14 cellular contexts compared by ENCODE assay signal in the genomic region with DNA sequence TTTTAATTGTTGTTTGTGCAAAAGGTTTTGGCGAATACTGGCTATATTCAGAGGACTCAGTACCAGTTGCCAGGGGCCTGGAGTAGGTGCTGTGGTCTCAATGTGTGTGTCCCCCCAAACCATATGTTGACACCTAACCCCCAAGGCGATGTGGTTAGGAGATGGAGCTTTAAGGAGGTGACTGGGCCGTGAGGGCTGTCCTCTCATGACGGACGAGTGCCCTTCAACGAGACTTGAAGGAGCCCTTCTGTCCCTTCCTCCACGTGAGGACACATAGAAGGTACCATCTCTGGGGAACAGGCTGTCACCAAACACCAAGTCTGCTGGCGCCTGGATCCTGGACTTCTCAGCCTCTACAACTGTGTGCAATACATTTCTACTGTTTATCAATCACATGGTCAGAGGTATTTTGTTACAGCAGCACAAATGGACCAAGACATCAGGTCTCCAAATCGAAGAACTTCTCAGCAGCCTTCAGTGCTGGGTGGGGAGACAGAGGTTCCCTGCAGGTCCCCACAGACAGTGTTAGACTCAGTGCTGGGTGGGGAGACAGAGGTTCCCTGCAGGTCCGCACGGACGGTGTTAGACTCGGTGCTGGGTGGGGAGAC. TPM values are rescaled to one million over a fixed set of nuclear protein-coding genes. Genes with fewer than 3 reads are reported as not detected.
DNase-seq lines count a peak whose midpoint lies in the region; ATAC-seq and TF ChIP-seq lines count a peak whose summit lies in the region.
"Had no signal": no experiment of that assay in that cellular context is flagged by ENCODE, and none has a peak within 500 bp of the region (broad histone marks: within the 10 kb centered on the region; RNA-seq: fewer than 3 reads in every experiment).

No MANE protein-coding gene starts in this region.

- no peaks in the 10 kb centered on the region for H3K9me3 Mint-ChIP-seq in activated CD8-positive, alpha-beta memory T cell treated with anti-CD3 and anti-CD28 coated beads, Interleukin-2, amount 10 ng/mL, durations not matched to agents 7 days and 5 days (ENCODE audit: low read depth)
- H3K9me3 Mint-ChIP-seq in activated CD8-positive, alpha-beta T cell treated with anti-CD3 and anti-CD28 coated beads for 36 hours, result no peaks in the 10 kb centered on the region
- H3K9me3 Mint-ChIP-seq in stimulated activated effector memory CD8-positive, alpha-beta T cell treated with anti-CD3 and anti-CD28 coated beads, Interleukin-12 subunit alpha, Interleukin-12 subunit beta, amount 100 ng/mL, for 72 hours, result no peaks in the 10 kb centered on the region

- H3K4me3 ChIP-seq in right atrium auricular region, result no peak overlapping the region
- H3K4me3 ChIP-seq: colonic mucosa had no signal

- intact Hi-C loops in activated CD8-positive, alpha-beta T cell treated with anti-CD3 and anti-CD28 coated beads for 36 hours (cut with micrococcal nuclease), result no loop called here

- peak overlapping the region; percentile 36 for H3K27ac Mint-ChIP-seq in activated CD8-positive, alpha-beta memory T cell treated with anti-CD3 and anti-CD28 coated beads, Interleukin-2, amount 10 ng/mL, durations not matched to agents 7 days and 5 days
- H3K27ac Mint-ChIP-seq in activated CD8-positive, alpha-beta T cell treated with anti-CD3 and anti-CD28 coated beads for 36 hours, result peak overlapping the region; percentile 92
- peak overlapping the region; percentile 80 for H3K27ac Mint-ChIP-seq in stimulated activated effector memory CD8-positive, alpha-beta T cell treated with anti-CD3 and anti-CD28 coated beads, Interleukin-12 subunit alpha, Interleukin-12 subunit beta, amount 100 ng/mL, for 72 hours

- no peaks in the 10 kb centered on the region for H3K27me3 ChIP-seq in right atrium auricular region
- H3K27me3 ChIP-seq: colonic mucosa had no signal

- POLR2A ChIA-PET in activated CD8-positive, alpha-beta T cell treated with anti-CD3 and anti-CD28 coated beads for 36 hours (lab: Charles Lee), result interaction anchor here (1.0 kb wide), 1 partner anchor 9 kb away, joined by 3 read pairs; no protein-coding TSS in a partner anchor

- H3K36me3 Mint-ChIP-seq in activated CD8-positive, alpha-beta memory T cell treated with anti-CD3 and anti-CD28 coated beads, Interleukin-2, amount 10 ng/mL, durations not matched to agents 7 days and 5 days, result no peaks in the 10 kb centered on the region
- H3K36me3 Mint-ChIP-seq in activated CD8-positive, alpha-beta T cell treated with anti-CD3 and anti-CD28 coated beads for 36 hours (ENCODE audit: low read depth), result no peaks in the 10 kb centered on the region
- peaks cover 5% of the 10 kb centered on the region for H3K36me3 Mint-ChIP-seq in stimulated activated effector memory CD8-positive, alpha-beta T cell treated with anti-CD3 and anti-CD28 coated beads, Interleukin-12 subunit alpha, Interleukin-12 subunit beta, amount 100 ng/mL, for 72 hours

- H3K27me3 Mint-ChIP-seq in activated CD8-positive, alpha-beta memory T cell treated with anti-CD3 and anti-CD28 coated beads, Interleukin-2, amount 10 ng/mL, durations not matched to agents 7 days and 5 days, result no peaks in the 10 kb centered on the region
- H3K27me3 Mint-ChIP-seq in activated CD8-positive, alpha-beta T cell treated with anti-CD3 and anti-CD28 coated beads for 36 hours, result no peaks in the 10 kb centered on the region

- H3K27ac ChIP-seq in right atrium auricular region, result peak overlapping the region in 1 of 2 donors; percentile 64

- TF ChIP-seq CTCF in activated CD8-positive, alpha-beta T cell treated with anti-CD3 and anti-CD28 coated beads for 36 hours (IDR thresholded peaks at IDR 0.05), result no peak
- TF ChIP-seq CTCF in right atrium auricular region (IDR thresholded peaks at IDR 0.05), result no peak

- H3K4me3 Mint-ChIP-seq in activated CD8-positive, alpha-beta memory T cell treated with anti-CD3 and anti-CD28 coated beads, Interleukin-2, amount 10 ng/mL, durations not matched to agents 7 days and 5 days, result no peak overlapping the region
- H3K4me3 Mint-ChIP-seq in activated CD8-positive, alpha-beta T cell treated with anti-CD3 and anti-CD28 coated beads for 36 hours, result no peak overlapping the region
- H3K4me3 Mint-ChIP-seq in stimulated activated effector memory CD8-positive, alpha-beta T cell treated with anti-CD3 and anti-CD28 coated beads, Interleukin-12 subunit alpha, Interleukin-12 subunit beta, amount 100 ng/mL, for 72 hours, result peak overlapping the region; percentile 52

- peak; percentile 39 for DNase-seq in activated CD8-positive, alpha-beta memory T cell treated with anti-CD3 and anti-CD28 coated beads, Interleukin-2, amount 10 ng/mL, durations not matched to agents 7 days and 5 days
- DNase-seq in activated CD8-positive, alpha-beta memory T cell treated with anti-CD3 and anti-CD28 coated beads for 24 hours, result no peak
- no peak for DNase-seq in activated CD8-positive, alpha-beta T cell treated with anti-CD3 and anti-CD28 coated beads for 36 hours
- DNase-seq in right atrium auricular region (ENCODE audit: low spot score) (peak; percentile 50), T-helper 9 cell (no peak), GM03348 (ENCODE audit: low spot score) (no peak)
- peak in 1 of 2 donors; percentile 47 for DNase-seq in stimulated activated effector memory CD8-positive, alpha-beta T cell treated with anti-CD3 and anti-CD28 coated beads, Interleukin-12 subunit alpha, Interleukin-12 subunit beta, amount 100 ng/mL, for 72 hours (ENCODE audit: low spot score in 2 of 2)
- DNase-seq: Caco-2, NCI-H187, NCI-H510A treated with DMSO at 0.1 percent for 48 hours, OCI-M1, SK-N-SH had no signal

- no peaks in the 10 kb centered on the region for H3K9me3 ChIP-seq in right atrium auricular region
- H3K9me3 ChIP-seq: Caco-2, colonic mucosa, SK-N-SH had no signal

- no peak for ATAC-seq in activated CD8-positive, alpha-beta memory T cell treated with anti-CD3 and anti-CD28 coated beads, Interleukin-2, amount 10 ng/mL, durations not matched to agents 7 days and 5 days
- ATAC-seq in activated CD8-positive, alpha-beta T cell treated with anti-CD3 and anti-CD28 coated beads for 36 hours, result no peak
- no peak for ATAC-seq in stimulated activated effector memory CD8-positive, alpha-beta T cell treated with anti-CD3 and anti-CD28 coated beads, Interleukin-12 subunit alpha, Interleukin-12 subunit beta, amount 100 ng/mL, for 72 hours
- no peak for ATAC-seq in HG02840 (IDR thresholded peaks at IDR 0.05; ENCODE audit: low FRiP score, unreplicated experiment)

- peaks cover 35% of the 10 kb centered on the region for H3K4me1 Mint-ChIP-seq in activated CD8-positive, alpha-beta memory T cell treated with anti-CD3 and anti-CD28 coated beads, Interleukin-2, amount 10 ng/mL, durations not matched to agents 7 days and 5 days
- H3K4me1 Mint-ChIP-seq in activated CD8-positive, alpha-beta T cell treated with anti-CD3 and anti-CD28 coated beads for 36 hours (ENCODE audit: low read depth), result peaks cover 30% of the 10 kb centered on the region
- H3K4me1 Mint-ChIP-seq in stimulated activated effector memory CD8-positive, alpha-beta T cell treated with anti-CD3 and anti-CD28 coated beads, Interleukin-12 subunit alpha, Interleukin-12 subunit beta, amount 100 ng/mL, for 72 hours, result peaks cover 24% of the 10 kb centered on the region

- CTCF ChIA-PET in activated CD8-positive, alpha-beta memory T cell treated with anti-CD3 and anti-CD28 coated beads, Interleukin-2, amount 10 ng/mL, durations not matched to agents 7 days and 5 days (lab: Charles Lee), result interaction anchor here (1.0 to 1.5 kb wide), 5 partner anchors 29 to 190 kb away, joined by 4 read pairs; no protein-coding TSS in a partner anchor
- CTCF ChIA-PET in activated CD8-positive, alpha-beta T cell treated with anti-CD3 and anti-CD28 coated beads for 36 hours (lab: Charles Lee), result no interaction called here

- H3K36me3 ChIP-seq in right atrium auricular region, result no peaks in the 10 kb centered on the region
- H3K36me3 ChIP-seq: colonic mucosa had no signal

- H3K4me1 ChIP-seq in right atrium auricular region, result peaks cover 0 to 37% of the 10 kb centered on the region in 2 donors

RNA-seq across cellular contexts. Expression of a gene that starts 24.8 kb away (rescaled TPM):
- 10 to 100 TPM; 42.9 to 49.9 TPM for total RNA-seq in activated CD8-positive, alpha-beta memory T cell treated with anti-CD3 and anti-CD28 coated beads, Interleukin-2, amount 10 ng/mL, durations not matched to agents 7 days and 5 days
- total RNA-seq in activated CD8-positive, alpha-beta T cell treated with anti-CD3 and anti-CD28 coated beads for 36 hours, result 10 to 100 TPM; 23.3 to 24.1 TPM
- 100 to 1,000 TPM in 1 of 2 donors, 10 to 100 TPM in 1; 62.9 to 104 TPM for total RNA-seq in right atrium auricular region

Comparison
In these comparisons a context has a peak if more than half of its experiments do, and no peak if none do; other contexts are left out.
1. DNase-seq: peak in activated CD8-positive, alpha-beta memory T cell treated with anti-CD3 and anti-CD28 coated beads, Interleukin-2, amount 10 ng/mL, durations not matched to agents 7 days and 5 days (single experiment) and right atrium auricular region (single experiment); none in activated CD8-positive, alpha-beta memory T cell treated with anti-CD3 and anti-CD28 coated beads for 24 hours (single experiment), activated CD8-positive, alpha-beta T cell treated with anti-CD3 and anti-CD28 coated beads for 36 hours (single experiment), T-helper 9 cell (single experiment) and GM03348 (single experiment).
2. H3K27ac Mint-ChIP-seq: peak in every context shown above with its lines; median percentile 92 in activated CD8-positive, alpha-beta T cell treated with anti-CD3 and anti-CD28 coated beads for 36 hours; 80 in stimulated activated effector memory CD8-positive, alpha-beta T cell treated with anti-CD3 and anti-CD28 coated beads, Interleukin-12 subunit alpha, Interleukin-12 subunit beta, amount 100 ng/mL, for 72 hours; 36 in activated CD8-positive, alpha-beta memory T cell treated with anti-CD3 and anti-CD28 coated beads, Interleukin-2, amount 10 ng/mL, durations not matched to agents 7 days and 5 days.